ENCODE assay signal across 1 cellular context in the genomic region with DNA sequence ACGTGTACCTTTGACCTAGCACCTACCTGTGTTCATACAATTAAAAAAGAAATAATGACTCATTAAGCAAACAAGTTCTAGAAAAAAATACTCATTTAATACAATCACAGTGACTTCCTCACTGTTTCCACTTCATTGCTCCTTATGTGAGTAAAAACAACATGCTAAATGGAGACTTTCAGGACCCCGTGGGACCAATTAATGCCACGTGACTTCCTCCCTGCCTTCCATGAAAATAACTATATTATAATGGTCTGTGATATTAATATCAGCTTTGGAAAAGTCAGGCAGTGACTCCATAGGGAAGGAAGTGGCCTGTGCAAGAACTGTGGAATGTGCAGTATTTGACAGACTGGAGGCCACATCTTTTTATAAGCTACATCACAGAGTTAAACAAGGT.
TF ChIP-seq lines count a peak whose summit lies in the region.

No MANE protein-coding gene starts in this region.

TF ChIP-seq in GM12878, 131 proteins besides CTCF, POLR2A, EP300 and RAD21 (continued from another document):
- TF ChIP-seq EED (IDR thresholded peaks at IDR 0.05; ENCODE audit: low read depth), result no peak
- TF ChIP-seq, protein P1, sequence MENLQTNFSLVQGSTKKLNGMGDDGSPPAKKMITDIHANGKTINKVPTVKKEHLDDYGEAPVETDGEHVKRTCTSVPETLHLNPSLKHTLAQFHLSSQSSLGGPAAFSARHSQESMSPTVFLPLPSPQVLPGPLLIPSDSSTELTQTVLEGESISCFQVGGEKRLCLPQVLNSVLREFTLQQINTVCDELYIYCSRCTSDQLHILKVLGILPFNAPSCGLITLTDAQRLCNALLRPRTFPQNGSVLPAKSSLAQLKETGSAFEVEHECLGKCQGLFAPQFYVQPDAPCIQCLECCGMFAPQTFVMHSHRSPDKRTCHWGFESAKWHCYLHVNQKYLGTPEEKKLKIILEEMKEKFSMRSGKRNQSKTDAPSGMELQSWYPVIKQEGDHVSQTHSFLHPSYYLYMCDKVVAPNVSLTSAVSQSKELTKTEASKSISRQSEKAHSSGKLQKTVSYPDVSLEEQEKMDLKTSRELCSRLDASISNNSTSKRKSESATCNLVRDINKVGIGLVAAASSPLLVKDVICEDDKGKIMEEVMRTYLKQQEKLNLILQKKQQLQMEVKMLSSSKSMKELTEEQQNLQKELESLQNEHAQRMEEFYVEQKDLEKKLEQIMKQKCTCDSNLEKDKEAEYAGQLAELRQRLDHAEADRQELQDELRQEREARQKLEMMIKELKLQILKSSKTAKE (IDR thresholded peaks at IDR 0.05; ENCODE audit: low read depth, poor library complexity, severe bottlenecking), result no peak
- TF ChIP-seq, protein P2, sequence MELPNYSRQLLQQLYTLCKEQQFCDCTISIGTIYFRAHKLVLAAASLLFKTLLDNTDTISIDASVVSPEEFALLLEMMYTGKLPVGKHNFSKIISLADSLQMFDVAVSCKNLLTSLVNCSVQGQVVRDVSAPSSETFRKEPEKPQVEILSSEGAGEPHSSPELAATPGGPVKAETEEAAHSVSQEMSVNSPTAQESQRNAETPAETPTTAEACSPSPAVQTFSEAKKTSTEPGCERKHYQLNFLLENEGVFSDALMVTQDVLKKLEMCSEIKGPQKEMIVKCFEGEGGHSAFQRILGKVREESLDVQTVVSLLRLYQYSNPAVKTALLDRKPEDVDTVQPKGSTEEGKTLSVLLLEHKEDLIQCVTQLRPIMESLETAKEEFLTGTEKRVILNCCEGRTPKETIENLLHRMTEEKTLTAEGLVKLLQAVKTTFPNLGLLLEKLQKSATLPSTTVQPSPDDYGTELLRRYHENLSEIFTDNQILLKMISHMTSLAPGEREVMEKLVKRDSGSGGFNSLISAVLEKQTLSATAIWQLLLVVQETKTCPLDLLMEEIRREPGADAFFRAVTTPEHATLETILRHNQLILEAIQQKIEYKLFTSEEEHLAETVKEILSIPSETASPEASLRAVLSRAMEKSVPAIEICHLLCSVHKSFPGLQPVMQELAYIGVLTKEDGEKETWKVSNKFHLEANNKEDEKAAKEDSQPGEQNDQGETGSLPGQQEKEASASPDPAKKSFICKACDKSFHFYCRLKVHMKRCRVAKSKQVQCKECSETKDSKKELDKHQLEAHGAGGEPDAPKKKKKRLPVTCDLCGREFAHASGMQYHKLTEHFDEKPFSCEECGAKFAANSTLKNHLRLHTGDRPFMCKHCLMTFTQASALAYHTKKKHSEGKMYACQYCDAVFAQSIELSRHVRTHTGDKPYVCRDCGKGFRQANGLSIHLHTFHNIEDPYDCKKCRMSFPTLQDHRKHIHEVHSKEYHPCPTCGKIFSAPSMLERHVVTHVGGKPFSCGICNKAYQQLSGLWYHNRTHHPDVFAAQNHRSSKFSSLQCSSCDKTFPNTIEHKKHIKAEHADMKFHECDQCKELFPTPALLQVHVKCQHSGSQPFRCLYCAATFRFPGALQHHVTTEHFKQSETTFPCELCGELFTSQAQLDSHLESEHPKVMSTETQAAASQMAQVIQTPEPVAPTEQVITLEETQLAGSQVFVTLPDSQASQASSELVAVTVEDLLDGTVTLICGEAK (IDR thresholded peaks at IDR 0.05; ENCODE audit: borderline replicate concordance), result no peak
